Comparison of ENCODE assay signal across 6 cellular contexts in genomic region chr10:61010863-61011262, GRCh38.
"Had no signal": no experiment of that assay in that cellular context is flagged by ENCODE, and none has a peak within 500 bp of the region (broad histone marks: within the 10 kb centered on the region; RNA-seq: fewer than 3 reads in every experiment).

No MANE protein-coding gene starts in this region.

- H3K9ac ChIP-seq: GM23248 had no signal

- H3K27ac ChIP-seq: GM23248 had no signal

- DNase-seq: GM23248, GOT3, H9, HCEC 1CT had no signal

- H3K4me3 ChIP-seq: GM23248 had no signal

- FAIRE-seq: H54, HTR-8/SVneo had no signal

- H2AFZ ChIP-seq: GM23248 had no signal
